In the genomic region with DNA sequence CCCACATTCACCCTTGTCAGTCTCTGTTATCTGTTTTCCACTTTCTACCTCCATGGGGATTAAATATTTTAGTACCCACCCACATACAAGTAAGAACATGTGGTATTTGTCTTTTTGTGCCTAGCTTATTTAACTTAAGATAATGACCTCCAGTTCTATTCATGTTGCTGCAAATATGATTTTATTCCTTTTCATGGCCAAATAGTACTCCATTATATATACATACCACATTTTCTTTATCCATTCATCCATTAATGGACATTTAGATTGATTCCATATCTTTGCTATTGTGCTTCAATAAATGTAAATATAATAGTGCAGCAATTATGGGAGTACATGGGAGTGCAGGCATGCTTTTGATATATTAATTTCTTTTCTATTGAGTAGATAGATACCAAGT, we compare ENCODE assay signal across 28 cellular contexts.
DNase-seq lines count a peak whose midpoint lies in the region; ATAC-seq and TF ChIP-seq lines count a peak whose summit lies in the region.
"Had no signal": no experiment of that assay in that cellular context is flagged by ENCODE, and none has a peak within 500 bp of the region (broad histone marks: within the 10 kb centered on the region; RNA-seq: fewer than 3 reads in every experiment).

No MANE protein-coding gene starts in this region.

- H3K9me3 ChIP-seq in SK-N-SH (no peaks in the 10 kb centered on the region), HEK293 (ENCODE audit: control insufficient read depth, insufficient read depth, low read depth, low read length) (no peaks in the 10 kb centered on the region)
- H3K9me3 ChIP-seq: BE2C had no signal

- H3F3A ChIP-seq in SK-N-SH (replicated peaks; ENCODE audit: insufficient read depth), result no peaks in the 10 kb centered on the region

- H3K36me3 ChIP-seq in SK-N-SH (replicated peaks in 1 of 2; ENCODE audit: control insufficient read depth in 1 of 2, insufficient read depth in 2 of 2, low read length in 1 of 2) (no peaks in the 10 kb centered on the region), HEK293 (ENCODE audit: control insufficient read depth in 2 of 2, insufficient read depth in 1 of 2, low read length in 2 of 2) (no peaks in the 10 kb centered on the region)
- H3K36me3 ChIP-seq: BE2C; BLaER1; BLaER1 treated with 17β-estradiol and CSF1 and Interleukin-3, amounts not matched to agents 10 nM and 100 nM had no signal

- no peak for ATAC-seq in SK-N-SH treated with all-trans-retinoic acid at 6 μM for 48 hours
- ATAC-seq: A549; CD8-positive, alpha-beta T cell had no signal

- H3K9ac ChIP-seq in SK-N-SH, result no peak overlapping the region
- H3K9ac ChIP-seq: BLaER1; BLaER1 treated with 17β-estradiol and CSF1 and Interleukin-3, amounts not matched to agents 10 nM and 100 nM had no signal

- POLR2A ChIA-PET in SK-N-SH (lab: Yijun Ruan, JAX), result no interaction called here
- POLR2A ChIA-PET in HEK293 (lab: Yijun Ruan, JAX), result no interaction called here

- TF ChIP-seq EP300 in SK-N-SH (IDR thresholded peaks at IDR 0.05; ENCODE audit: borderline replicate concordance in 1 of 2, low read depth in 1 of 2, low read length in 1 of 2), result no peak

- no peaks in the 10 kb centered on the region for H4K20me1 ChIP-seq in SK-N-SH (ENCODE audit: insufficient read depth)
- H4K20me1 ChIP-seq: BLaER1; BLaER1 treated with 17β-estradiol and CSF1 and Interleukin-3, amounts not matched to agents 10 nM and 100 nM had no signal

- H2AFZ ChIP-seq in SK-N-SH (ENCODE audit: low read depth), result no peak overlapping the region

- CTCF ChIA-PET in SK-N-SH (lab: Yijun Ruan, JAX) (no interaction called here), HEK293 (lab: Yijun Ruan, JAX) (interaction anchor here (0.6 kb wide), 1 partner anchor 137 kb away, joined by 4 read pairs; no protein-coding TSS in a partner anchor)

- DNase-seq in SK-N-SH, result no peak
- DNase-seq in DMS153 (lab: John Stamatoyannopoulos, UW), result no peak
- DNase-seq: 8988T; ACHN; AML-193; BE2C; C1 segment of cervical spinal cord; Caco-2; Calu3; CD4-positive, alpha-beta memory T cell; CD4-positive, alpha-beta T cell; CD4-positive, CD25-positive, alpha-beta regulatory T cell; CD8-positive, alpha-beta memory T cell; CD8-positive, alpha-beta T cell; COR-L47; DMS 273 treated with DMSO at 0.1 percent for 48 hours; DMS53; DMS79; DMS79 treated with DMSO at 0.1 percent for 48 hours; DND-41; EL had no signal

- H3K4me2 ChIP-seq in SK-N-SH, result no peak overlapping the region
- H3K4me2 ChIP-seq: A549; BLaER1; BLaER1 treated with 17β-estradiol and CSF1 and Interleukin-3, amounts not matched to agents 10 nM and 100 nM had no signal

- H3K79me2 ChIP-seq in SK-N-SH (ENCODE audit: insufficient read depth), result no peaks in the 10 kb centered on the region

- no peaks in the 10 kb centered on the region for H3K9me2 ChIP-seq in SK-N-SH

- no peak overlapping the region for H3K27ac ChIP-seq in SK-N-SH (ENCODE audit: low read depth in 2 of 2, low read length in 1 of 2)
- H3K27ac ChIP-seq in HEK293 (ENCODE audit: extremely low read depth, low read depth, low read length), result no peak overlapping the region
- H3K27ac ChIP-seq: 22Rv1; A549; BLaER1; BLaER1 treated with 17β-estradiol and CSF1 and Interleukin-3, amounts not matched to agents 10 nM and 100 nM; C4-2B had no signal

- H3K4me1 ChIP-seq in SK-N-SH (ENCODE audit: control insufficient read depth in 1 of 2, insufficient read depth in 2 of 2, low read depth in 1 of 2, low read length in 1 of 2), result no peaks in the 10 kb centered on the region
- no peaks in the 10 kb centered on the region for H3K4me1 ChIP-seq in HEK293 (ENCODE audit: control insufficient read depth, insufficient read depth, low read length)
- H3K4me1 ChIP-seq: A549; BE2C; BLaER1; BLaER1 treated with 17β-estradiol and CSF1 and Interleukin-3, amounts not matched to agents 10 nM and 100 nM; Caco-2 had no signal

- TF ChIP-seq CTCF in SK-N-SH (IDR thresholded peaks at IDR 0.05) (no peak), HEK293 (tag by site-specific recombination; IDR thresholded peaks at IDR 0.05) (no peak)

- TF ChIP-seq RAD21 in SK-N-SH (IDR thresholded peaks at IDR 0.05; ENCODE audit: low read length), result no peak

- no peaks in the 10 kb centered on the region for H3K27me3 ChIP-seq in SK-N-SH (ENCODE audit: insufficient read depth)
- H3K27me3 ChIP-seq: BE2C; BLaER1; BLaER1 treated with 17β-estradiol and CSF1 and Interleukin-3, amounts not matched to agents 10 nM and 100 nM had no signal

- H3K4me3 ChIP-seq in SK-N-SH (ENCODE audit: low read depth in 2 of 2, low read length in 1 of 2), result no peak overlapping the region
- H3K4me3 ChIP-seq in HEK293 (ENCODE audit: low read depth, low read length), result no peak overlapping the region
- H3K4me3 ChIP-seq: A549; BLaER1; BLaER1 treated with 17β-estradiol and CSF1 and Interleukin-3, amounts not matched to agents 10 nM and 100 nM had no signal

TF ChIP-seq in SK-N-SH treated with all-trans-retinoic acid at 6 μM for 48 hours, 23 proteins besides CTCF, POLR2A, EP300 and RAD21:
- no peak for TF ChIP-seq TOX (CRISPR knock-in tag; IDR thresholded peaks at IDR 0.05; ENCODE audit: borderline replicate concordance)
- peak; percentile 86 for TF ChIP-seq ZNF8 (CRISPR knock-in tag; IDR thresholded peaks at IDR 0.05)

TF ChIP-seq in SK-N-SH, 30 proteins besides CTCF, POLR2A, EP300 and RAD21 (continues in another document):
- TF ChIP-seq JUND (IDR thresholded peaks at IDR 0.05) (no peak), GATA2 (CRISPR knock-in tag; IDR thresholded peaks at IDR 0.05) (no peak), NFIC (IDR thresholded peaks at IDR 0.05; ENCODE audit: borderline replicate concordance) (no peak), TEAD4 (IDR thresholded peaks at IDR 0.05; ENCODE audit: borderline replicate concordance, insufficient read depth) (no peak), SIN3A (IDR thresholded peaks at IDR 0.05; ENCODE audit: borderline replicate concordance, low read depth, low read length) (no peak), RCOR1 (IDR thresholded peaks at IDR 0.05; ENCODE audit: low read length) (no peak), FOXM1 (IDR thresholded peaks at IDR 0.05; ENCODE audit: low read depth) (no peak), FOSL2 (IDR thresholded peaks at IDR 0.05; ENCODE audit: borderline replicate concordance, low read depth) (no peak)
- TF ChIP-seq, protein P1, sequence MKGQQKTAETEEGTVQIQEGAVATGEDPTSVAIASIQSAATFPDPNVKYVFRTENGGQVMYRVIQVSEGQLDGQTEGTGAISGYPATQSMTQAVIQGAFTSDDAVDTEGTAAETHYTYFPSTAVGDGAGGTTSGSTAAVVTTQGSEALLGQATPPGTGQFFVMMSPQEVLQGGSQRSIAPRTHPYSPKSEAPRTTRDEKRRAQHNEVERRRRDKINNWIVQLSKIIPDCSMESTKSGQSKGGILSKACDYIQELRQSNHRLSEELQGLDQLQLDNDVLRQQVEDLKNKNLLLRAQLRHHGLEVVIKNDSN (IDR thresholded peaks at IDR 0.05; ENCODE audit: borderline replicate concordance, low read depth), result no peak
- TF ChIP-seq, protein P2, sequence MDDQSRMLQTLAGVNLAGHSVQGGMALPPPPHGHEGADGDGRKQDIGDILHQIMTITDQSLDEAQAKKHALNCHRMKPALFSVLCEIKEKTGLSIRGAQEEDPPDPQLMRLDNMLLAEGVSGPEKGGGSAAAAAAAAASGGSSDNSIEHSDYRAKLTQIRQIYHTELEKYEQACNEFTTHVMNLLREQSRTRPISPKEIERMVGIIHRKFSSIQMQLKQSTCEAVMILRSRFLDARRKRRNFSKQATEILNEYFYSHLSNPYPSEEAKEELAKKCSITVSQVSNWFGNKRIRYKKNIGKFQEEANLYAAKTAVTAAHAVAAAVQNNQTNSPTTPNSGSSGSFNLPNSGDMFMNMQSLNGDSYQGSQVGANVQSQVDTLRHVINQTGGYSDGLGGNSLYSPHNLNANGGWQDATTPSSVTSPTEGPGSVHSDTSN (IDR thresholded peaks at IDR 0.05), result no peak

TF ChIP-seq in HEK293, 187 proteins besides CTCF, POLR2A, EP300 and RAD21:
- TF ChIP-seq ZNF155 (tag by site-specific recombination; IDR thresholded peaks at IDR 0.05) (no peak), ZNF146 (tag by site-specific recombination; IDR thresholded peaks at IDR 0.05) (peak; percentile 55; the same call in 1 of the 2 replicates), ZNF157 (tag by site-specific recombination; IDR thresholded peaks at IDR 0.05) (no peak)
